ENCODE assay signal across 9 cellular contexts in genomic region chr12:122917508-122918227, GRCh38. TPM values are rescaled to one million over a fixed set of nuclear protein-coding genes. Genes with fewer than 3 reads are reported as not detected.
A peak's percentile ranks its signal among the peaks of the same experiment; 100 is the strongest.
DNase-seq lines count a peak whose midpoint lies in the region; ATAC-seq and TF ChIP-seq lines count a peak whose summit lies in the region.
"Had no signal": no experiment of that assay in that cellular context is flagged by ENCODE, and none has a peak within 500 bp of the region (broad histone marks: within the 10 kb centered on the region; RNA-seq: fewer than 3 reads in every experiment).

No MANE protein-coding gene starts in this region.

- in situ Hi-C loops in transverse colon (cut with MboI; ENCODE audit: low pct_ligation_motif_present in 1 of 4, low pct_unique_long_range_greater_than_20kb in 1 of 4, low sequenced_read_pairs in 3 of 4) = no loop called here

- ATAC-seq in left lung (peak; percentile 94), GM18858 (IDR thresholded peaks at IDR 0.05; ENCODE audit: unreplicated experiment) (no peak)

- H3K27me3 ChIP-seq in left lung (no peaks in the 10 kb centered on the region), transverse colon (no peaks in the 10 kb centered on the region)
- H3K27me3 ChIP-seq: foreskin keratinocyte had no signal

- no peak overlapping the region for H3K4me3 ChIP-seq in choroid plexus epithelial cell (ENCODE audit: low read depth, low read length)
- no peak overlapping the region for H3K4me3 ChIP-seq in left lung
- no peak overlapping the region for H3K4me3 ChIP-seq in transverse colon

- TF ChIP-seq EP300 in transverse colon (IDR thresholded peaks at IDR 0.05; ENCODE audit: low read depth) = no peak

- H3K36me3 ChIP-seq in left lung (no peaks in the 10 kb centered on the region), transverse colon (peaks cover 0 to 2% (median 0%) of the 10 kb centered on the region in 4 donors)

- intact Hi-C loops in left lung (cut with DNase I) = no loop called here
- intact Hi-C loops in transverse colon (cut with DNase I; ENCODE audit: low total_unique reads) = no loop called here

- peaks cover 10 to 15% of the 10 kb centered on the region in 2 donors for H3K4me1 ChIP-seq in left lung
- H3K4me1 ChIP-seq in transverse colon = peaks cover 11 to 52% (median 16%) of the 10 kb centered on the region in 4 donors

- 61% methylated on average over 10 of the region's 11 CpGs; no CpG with 5 or more reads in 1 of the 2 donors for WGBS in transverse colon (ENCODE audit: low coverage in 1 of 2), 2 donors

- H3K27ac ChIP-seq in left lung (peak overlapping the region in 1 of 2 donors; percentile 19), transverse colon (peak overlapping the region; percentile 70 to 78 (median 72))
- H3K27ac ChIP-seq: foreskin keratinocyte had no signal

- no peak for TF ChIP-seq CTCF in choroid plexus epithelial cell (conservative IDR thresholded peaks at IDR 0.05; ENCODE audit: low read depth, low read length)
- no peak for TF ChIP-seq CTCF in left lung (IDR thresholded peaks at IDR 0.05)
- no peak for TF ChIP-seq CTCF in transverse colon (IDR thresholded peaks at IDR 0.05)

- H3K9me3 ChIP-seq in left lung = no peaks in the 10 kb centered on the region
- H3K9me3 ChIP-seq in transverse colon = no peaks in the 10 kb centered on the region

- no peak for TF ChIP-seq POLR2A in transverse colon (IDR thresholded peaks at IDR 0.05)

- DNase-seq in HuH-7.5 (ENCODE audit: low spot score) = peak; percentile 59
- DNase-seq in choroid plexus epithelial cell (ENCODE audit: low read depth) = peak; percentile 62
- DNase-seq in left lung = peak in 1 of 2 donors; percentile 59
- peak; percentile 77 for DNase-seq in transverse colon
- no peak for DNase-seq in amniotic stem cell (lab: John Stamatoyannopoulos, UW)
- DNase-seq in activated T-cell treated with anti-CD3 and anti-CD28 coated beads for 4 hours = no peak
- DNase-seq: NCI-H526 treated with DMSO at 0.1 percent for 48 hours had no signal

RNA-seq across cellular contexts. Expression of gene VPS37B, which starts 21.7 kb away (rescaled TPM):
- total RNA-seq in left lung = 10 to 100 TPM; 33.9 to 35.8 TPM
- 100 to 1,000 TPM in 2 of 4 donors, 10 to 100 TPM in 2; 46.6 to 126 (median 104) TPM for total RNA-seq in transverse colon

RNA-seq across cellular contexts. Expression of gene ABCB9, which starts 48.6 kb away (rescaled TPM):
- total RNA-seq in left lung = 1 to 10 TPM; 4.5 to 7.7 TPM
- 10 to 100 TPM in 1 of 4 donors, 1 to 10 TPM in 2, under 1 TPM in 1; 0.40 to 15.3 (median 9.2) TPM for total RNA-seq in transverse colon

RNA-seq across cellular contexts. Expression of gene OGFOD2, which starts 57.4 kb away (rescaled TPM):
- 10 to 100 TPM; 20.3 to 20.6 TPM for total RNA-seq in left lung
- total RNA-seq in transverse colon = 10 to 100 TPM; 12.0 to 36.0 (median 18.4) TPM

Comparison
In these comparisons a context has a peak if more than half of its experiments do, and no peak if none do; other contexts are left out.
1. DNase-seq: peak in HuH-7.5 (single experiment), choroid plexus epithelial cell (single experiment) and transverse colon (single experiment); none in amniotic stem cell (single experiment) and activated T-cell treated with anti-CD3 and anti-CD28 coated beads for 4 hours (single experiment).